In the genomic region with DNA sequence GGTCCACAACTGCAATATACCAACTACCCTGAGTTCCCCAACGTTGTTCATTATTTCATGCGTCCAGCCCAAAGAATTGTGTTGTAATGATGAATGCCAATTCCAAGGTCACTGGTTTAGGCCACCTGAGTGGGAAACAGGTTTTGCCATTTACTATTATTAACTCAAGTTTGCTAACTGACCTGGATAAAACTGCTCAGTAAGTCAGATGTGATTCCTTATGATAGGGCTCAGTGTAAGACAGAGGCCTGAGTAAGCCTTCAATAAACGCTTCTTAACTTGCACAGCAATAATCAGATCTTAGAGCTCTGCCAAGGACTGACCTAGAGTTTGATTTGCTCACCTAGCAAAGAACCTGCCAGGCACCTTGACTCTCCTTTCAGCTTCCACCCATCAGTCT, we compare ENCODE assay signal across 11 cellular contexts. TPM values are rescaled to one million over a fixed set of nuclear protein-coding genes. Genes with fewer than 3 reads are reported as not detected.
DNase-seq lines count a peak whose midpoint lies in the region; ATAC-seq and TF ChIP-seq lines count a peak whose summit lies in the region.
"Had no signal": no experiment of that assay in that cellular context is flagged by ENCODE, and none has a peak within 500 bp of the region (broad histone marks: within the 10 kb centered on the region; RNA-seq: fewer than 3 reads in every experiment).

No MANE protein-coding gene starts in this region.

- POLR2A ChIA-PET in WTC11 (lab: Charles Lee), result interaction anchor here (0.6 kb wide), 1 partner anchor 42 kb away, joined by 6 read pairs; no protein-coding TSS in a partner anchor

- no peak for DNase-seq in activated T-cell treated with anti-CD3 and anti-CD28 coated beads, Interleukin-2, amount 50 U/mL, for 4 hours
- DNase-seq in activated T-cell treated with anti-CD3 and anti-CD28 coated beads, Interleukin-2, amount 50 U/mL, for 48 hours, result no peak
- DNase-seq in WTC11 (ENCODE audit: low spot score) (no peak), COLO829 (ENCODE audit: low spot score) (no peak), T-helper 9 cell (no peak), NCI-H1694 treated with DMSO at 0.1 percent for 48 hours (lab: John Stamatoyannopoulos, UW) (no peak)
- DNase-seq: activated naive CD8-positive, alpha-beta T cell treated with anti-CD3 and anti-CD28 coated beads, Interleukin-2, amount 10 ng/mL, durations not matched to agents 7 days and 5 days; cerebellar nuclear complex; RPMI8226 had no signal

- peak overlapping the region; percentile 11 for H3K4me3 Mint-ChIP-seq in activated T-cell treated with anti-CD3 and anti-CD28 coated beads, Interleukin-2, amount 50 U/mL, for 4 hours
- H3K4me3 Mint-ChIP-seq in WTC11, result no peak overlapping the region
- no peak overlapping the region for H3K4me3 Mint-ChIP-seq in stimulated activated memory B cell treated with anti-CD40 and anti-IgM and Interleukin-4, amounts not matched to agents 10 μg/mL and 1 μg/mL and 100 μg/mL, for 72 hours
- H3K4me3 Mint-ChIP-seq: activated naive CD8-positive, alpha-beta T cell treated with anti-CD3 and anti-CD28 coated beads, Interleukin-2, amount 10 ng/mL, durations not matched to agents 7 days and 5 days had no signal

- H3K27ac Mint-ChIP-seq in WTC11, result peak overlapping the region; percentile 71
- peak overlapping the region; percentile 68 for H3K27ac Mint-ChIP-seq in stimulated activated memory B cell treated with anti-CD40 and anti-IgM and Interleukin-4, amounts not matched to agents 10 μg/mL and 1 μg/mL and 100 μg/mL, for 72 hours
- H3K27ac Mint-ChIP-seq: activated naive CD8-positive, alpha-beta T cell treated with anti-CD3 and anti-CD28 coated beads, Interleukin-2, amount 10 ng/mL, durations not matched to agents 7 days and 5 days had no signal

- no peak for ATAC-seq in activated T-cell treated with anti-CD3 and anti-CD28 coated beads, Interleukin-2, amount 50 U/mL, for 4 hours
- ATAC-seq in WTC11, result no peak
- peak; percentile 44 for ATAC-seq in esophagus mucosa
- no peak for ATAC-seq in stimulated activated memory B cell treated with anti-CD40 and anti-IgM and Interleukin-4, amounts not matched to agents 10 μg/mL and 1 μg/mL and 100 μg/mL, for 72 hours

- TF ChIP-seq CTCF in WTC11 (IDR thresholded peaks at IDR 0.05), result no peak

- peaks cover 35% of the 10 kb centered on the region for H3K36me3 Mint-ChIP-seq in activated T-cell treated with anti-CD3 and anti-CD28 coated beads, Interleukin-2, amount 50 U/mL, for 4 hours (ENCODE audit: insufficient read depth)
- H3K36me3 Mint-ChIP-seq in WTC11, result peaks cover 52% of the 10 kb centered on the region
- peaks cover 42% of the 10 kb centered on the region for H3K36me3 Mint-ChIP-seq in stimulated activated memory B cell treated with anti-CD40 and anti-IgM and Interleukin-4, amounts not matched to agents 10 μg/mL and 1 μg/mL and 100 μg/mL, for 72 hours

- CTCF ChIA-PET in WTC11 (lab: Charles Lee), result no interaction called here

- H3K27me3 Mint-ChIP-seq in activated T-cell treated with anti-CD3 and anti-CD28 coated beads, Interleukin-2, amount 50 U/mL, for 4 hours (ENCODE audit: low read depth), result no peaks in the 10 kb centered on the region
- H3K27me3 Mint-ChIP-seq in WTC11 (ENCODE audit: low read depth), result no peaks in the 10 kb centered on the region
- H3K27me3 Mint-ChIP-seq in stimulated activated memory B cell treated with anti-CD40 and anti-IgM and Interleukin-4, amounts not matched to agents 10 μg/mL and 1 μg/mL and 100 μg/mL, for 72 hours, result no peaks in the 10 kb centered on the region
- H3K27me3 Mint-ChIP-seq: activated naive CD8-positive, alpha-beta T cell treated with anti-CD3 and anti-CD28 coated beads, Interleukin-2, amount 10 ng/mL, durations not matched to agents 7 days and 5 days had no signal

- peaks cover 67% of the 10 kb centered on the region for H3K4me1 Mint-ChIP-seq in activated T-cell treated with anti-CD3 and anti-CD28 coated beads, Interleukin-2, amount 50 U/mL, for 4 hours (ENCODE audit: low read depth)
- peaks cover 28% of the 10 kb centered on the region for H3K4me1 Mint-ChIP-seq in WTC11
- H3K4me1 Mint-ChIP-seq in stimulated activated memory B cell treated with anti-CD40 and anti-IgM and Interleukin-4, amounts not matched to agents 10 μg/mL and 1 μg/mL and 100 μg/mL, for 72 hours, result peaks cover 55% of the 10 kb centered on the region

- H3K9me3 Mint-ChIP-seq in activated T-cell treated with anti-CD3 and anti-CD28 coated beads, Interleukin-2, amount 50 U/mL, for 4 hours, result no peaks in the 10 kb centered on the region
- no peaks in the 10 kb centered on the region for H3K9me3 Mint-ChIP-seq in WTC11
- no peaks in the 10 kb centered on the region for H3K9me3 Mint-ChIP-seq in stimulated activated memory B cell treated with anti-CD40 and anti-IgM and Interleukin-4, amounts not matched to agents 10 μg/mL and 1 μg/mL and 100 μg/mL, for 72 hours
- H3K9me3 Mint-ChIP-seq: activated naive CD8-positive, alpha-beta T cell treated with anti-CD3 and anti-CD28 coated beads, Interleukin-2, amount 10 ng/mL, durations not matched to agents 7 days and 5 days had no signal

TF ChIP-seq in WTC11, 78 proteins besides CTCF, POLR2A, EP300 and RAD21:
- TF ChIP-seq USF2 (CRISPR knock-in tag; IDR thresholded peaks at IDR 0.05) (no peak), ZNF232 (CRISPR knock-in tag; IDR thresholded peaks at IDR 0.05) (no peak), ATF1 (CRISPR knock-in tag; IDR thresholded peaks at IDR 0.05) (no peak), OVOL2 (CRISPR knock-in tag; IDR thresholded peaks at IDR 0.05; ENCODE audit: borderline replicate concordance) (no peak), NFYB (CRISPR knock-in tag; conservative IDR thresholded peaks at IDR 0.05; ENCODE audit: low read depth) (no peak)
- TF ChIP-seq, protein P1, sequence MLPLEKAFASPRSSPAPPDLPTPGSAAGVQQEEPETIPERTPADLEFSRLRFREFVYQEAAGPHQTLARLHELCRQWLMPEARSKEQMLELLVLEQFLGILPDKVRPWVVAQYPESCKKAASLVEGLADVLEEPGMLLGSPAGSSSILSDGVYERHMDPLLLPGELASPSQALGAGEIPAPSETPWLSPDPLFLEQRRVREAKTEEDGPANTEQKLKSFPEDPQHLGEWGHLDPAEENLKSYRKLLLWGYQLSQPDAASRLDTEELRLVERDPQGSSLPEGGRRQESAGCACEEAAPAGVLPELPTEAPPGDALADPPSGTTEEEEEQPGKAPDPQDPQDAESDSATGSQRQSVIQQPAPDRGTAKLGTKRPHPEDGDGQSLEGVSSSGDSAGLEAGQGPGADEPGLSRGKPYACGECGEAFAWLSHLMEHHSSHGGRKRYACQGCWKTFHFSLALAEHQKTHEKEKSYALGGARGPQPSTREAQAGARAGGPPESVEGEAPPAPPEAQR (CRISPR knock-in tag; IDR thresholded peaks at IDR 0.05), result no peak

RNA-seq across cellular contexts. Expression of gene PUM1, which starts 10.0 kb away (rescaled TPM):
- total RNA-seq in activated T-cell treated with anti-CD3 and anti-CD28 coated beads, Interleukin-2, amount 50 U/mL, for 4 hours, result 100 to 1,000 TPM; 104 to 113 (median 110) TPM
- total RNA-seq in WTC11 (2021) (142 to 151 TPM (median 147 TPM) in 3 replicates), esophagus mucosa (63.0 TPM)
